In genomic region chr22:27573280-27573711, GRCh38 we compare ENCODE assay signal across 32 cellular contexts.
DNase-seq lines count a peak whose midpoint lies in the region; ATAC-seq and TF ChIP-seq lines count a peak whose summit lies in the region.
"Had no signal": no experiment of that assay in that cellular context is flagged by ENCODE, and none has a peak within 500 bp of the region (broad histone marks: within the 10 kb centered on the region; RNA-seq: fewer than 3 reads in every experiment).

No MANE protein-coding gene starts in this region.

- no peaks in the 10 kb centered on the region for H4K20me1 ChIP-seq in hepatocyte (ENCODE audit: insufficient read depth, poor library complexity, severe bottlenecking)
- H4K20me1 ChIP-seq in neural progenitor cell (ENCODE audit: low read depth) = no peaks in the 10 kb centered on the region

- H3K4me2 ChIP-seq in hepatocyte (peak overlapping the region; percentile 57), neural progenitor cell (peak overlapping the region; percentile 63)

- H3K27ac ChIP-seq in hepatocyte (no peak overlapping the region), neural progenitor cell (no peak overlapping the region)
- H3K27ac ChIP-seq: cardiac muscle cell, testis, vagina had no signal

- H3K36me3 ChIP-seq in ES-I3 (ENCODE audit: insufficient read depth, low read length) (no peaks in the 10 kb centered on the region), hepatocyte (replicated peaks; ENCODE audit: insufficient read depth, low read depth) (no peaks in the 10 kb centered on the region), neural progenitor cell (no peaks in the 10 kb centered on the region)
- H3K36me3 ChIP-seq: cardiac muscle cell, vagina had no signal

- H3K4me1 ChIP-seq in ES-I3 (ENCODE audit: insufficient read depth, low read length) (peaks cover 14% of the 10 kb centered on the region; the same call in 1 of the 2 replicates), hepatocyte (ENCODE audit: insufficient read depth) (no peaks in the 10 kb centered on the region), neural progenitor cell (peaks cover 21% of the 10 kb centered on the region)
- H3K4me1 ChIP-seq: testis had no signal

- no peaks in the 10 kb centered on the region for H3K9me3 ChIP-seq in ES-I3 (ENCODE audit: control insufficient read depth, insufficient read depth, low read length)
- no peaks in the 10 kb centered on the region for H3K9me3 ChIP-seq in hepatocyte (ENCODE audit: low read depth)
- no peaks in the 10 kb centered on the region for H3K9me3 ChIP-seq in neural progenitor cell (ENCODE audit: low read depth)
- H3K9me3 ChIP-seq: testis, vagina had no signal

- H3K27me3 ChIP-seq in hepatocyte (no peaks in the 10 kb centered on the region), neural progenitor cell (no peaks in the 10 kb centered on the region)
- H3K27me3 ChIP-seq: cardiac muscle cell, testis, vagina had no signal

- no peak overlapping the region for H3K4me3 ChIP-seq in hepatocyte
- H3K4me3 ChIP-seq in neural progenitor cell = no peak overlapping the region
- H3K4me3 ChIP-seq: cardiac muscle cell, testis, vagina had no signal

- peak overlapping the region; percentile 69 for H3K27ac Mint-ChIP-seq in neural progenitor cell
- H3K27ac Mint-ChIP-seq: activated B cell treated with CpG ODN at 0.5 μM for 24 hours; activated naive CD8-positive, alpha-beta T cell; CD4-positive, alpha-beta memory T cell; effector memory CD8-positive, alpha-beta T cell; IgD-negative memory B cell; naive B cell; T-helper 1 cell treated with Interleukin-12 subunit alpha and Interleukin-12 subunit beta and Interleukin-4 antibody, amounts not matched to agents 30 μg/mL and 1 μg/mL, for 36 hours had no signal

- peak overlapping the region; percentile 56 for H3K4me3 Mint-ChIP-seq in neural progenitor cell
- H3K4me3 Mint-ChIP-seq: activated B cell treated with CpG ODN at 0.5 μM for 24 hours; activated naive CD8-positive, alpha-beta T cell; CD4-positive, alpha-beta memory T cell; effector memory CD8-positive, alpha-beta T cell; IgD-negative memory B cell; naive B cell; T-helper 1 cell treated with Interleukin-12 subunit alpha and Interleukin-12 subunit beta and Interleukin-4 antibody, amounts not matched to agents 30 μg/mL and 1 μg/mL, for 36 hours had no signal

- H3K36me3 Mint-ChIP-seq in neural progenitor cell = no peaks in the 10 kb centered on the region
- H3K36me3 Mint-ChIP-seq: activated naive CD8-positive, alpha-beta T cell; CD4-positive, alpha-beta memory T cell; IgD-negative memory B cell had no signal

- TF ChIP-seq CTCF in hepatocyte (IDR thresholded peaks at IDR 0.05; ENCODE audit: poor library complexity) (no peak), neural progenitor cell (IDR thresholded peaks at IDR 0.05) (no peak)

- no peaks in the 10 kb centered on the region for H3K9me2 ChIP-seq in hepatocyte (replicated peaks; ENCODE audit: insufficient read depth)

- no peaks in the 10 kb centered on the region for H3K79me2 ChIP-seq in hepatocyte
- no peaks in the 10 kb centered on the region for H3K79me2 ChIP-seq in neural progenitor cell (ENCODE audit: low read depth)

- DNase-seq in NCI-H2227 treated with DMSO at 0.1 percent for 48 hours (lab: John Stamatoyannopoulos, UW) (peak; percentile 81), hepatocyte (ENCODE audit: low spot score) (no peak), neural progenitor cell (ENCODE audit: low spot score) (peak; percentile 19)
- DNase-seq in activated naive CD4-positive, alpha-beta T cell treated with anti-CD3 and anti-CD28 coated beads, Interleukin-2, amount 50 U/mL, for 16 hours = no peak
- DNase-seq: activated B cell treated with CpG ODN at 0.5 μM for 24 hours; activated CD4-positive, alpha-beta T cell treated with anti-CD3 and anti-CD28 coated beads, Interleukin-2, amount 50 U/mL, for 1 hour; activated effector memory CD4-positive, alpha-beta T cell treated with Interleukin-2 at 50 U/mL for 16 hours; activated T-cell treated with anti-CD3 and anti-CD28 coated beads, Interleukin-2, amount 50 U/mL, for 1 hour; CD4-positive, alpha-beta memory T cell; effector memory CD8-positive, alpha-beta T cell; EL; glutamatergic neuron; kidney; midbrain; naive B cell; NCI-H2171; NCI-H510A treated with DMSO at 0.1 percent for 48 hours; small intestine; stimulated activated CD4-positive, alpha-beta T cell treated with anti-CD3 and anti-CD28 coated beads, Interleukin-1b, Interleukin-23, amount 100 ng/mL, for 48 hours; stimulated activated naive CD8-positive, alpha-beta T cell treated with anti-CD3 and anti-CD28 coated beads, Interleukin-15, Interleukin-2, amounts not matched to agents 100 U/mL and 50 U/mL, for 24 hours; testis had no signal

- ATAC-seq in GM21825 (IDR thresholded peaks at IDR 0.05; ENCODE audit: unreplicated experiment) (no peak), HG02642 (IDR thresholded peaks at IDR 0.05; ENCODE audit: poor library complexity, unreplicated experiment) (no peak)
- ATAC-seq in activated CD4-positive, CD25-positive, alpha-beta regulatory T cell treated with anti-CD3 and anti-CD28 coated beads, Interleukin-2, amount 50 U/mL, for 24 hours = no peak
- ATAC-seq: effector memory CD8-positive, alpha-beta T cell; HCT116; SK-N-SH treated with all-trans-retinoic acid at 6 μM for 48 hours; stimulated activated naive CD8-positive, alpha-beta T cell treated with anti-CD3 and anti-CD28 coated beads, Interleukin-15, Interleukin-2, amounts not matched to agents 100 U/mL and 50 U/mL, for 24 hours had no signal

- H3K4me1 Mint-ChIP-seq in neural progenitor cell = peaks cover 89% of the 10 kb centered on the region
- H3K4me1 Mint-ChIP-seq: activated B cell treated with CpG ODN at 0.5 μM for 24 hours; CD4-positive, alpha-beta memory T cell; IgD-negative memory B cell; naive B cell had no signal

- peaks cover 4% of the 10 kb centered on the region for H3K9me3 Mint-ChIP-seq in neural progenitor cell
- H3K9me3 Mint-ChIP-seq: activated B cell treated with CpG ODN at 0.5 μM for 24 hours; T-helper 1 cell treated with Interleukin-12 subunit alpha and Interleukin-12 subunit beta and Interleukin-4 antibody, amounts not matched to agents 30 μg/mL and 1 μg/mL, for 36 hours had no signal

- H2AFZ ChIP-seq in hepatocyte (no peak overlapping the region), neural progenitor cell (replicated peaks) (no peak overlapping the region)

- 26% methylated on average over 15 of the region's 18 CpGs for WGBS in hepatocyte (ENCODE audit: low lambda C conversion rate, missing lambda C conversion rate)

- H3K27me3 Mint-ChIP-seq in neural progenitor cell (ENCODE audit: insufficient read depth, low read depth) = peaks cover 9% of the 10 kb centered on the region

- H3F3A ChIP-seq in neural progenitor cell (ENCODE audit: low read depth) = peaks cover 25% of the 10 kb centered on the region

- H3K9ac ChIP-seq in ES-I3 (ENCODE audit: low read depth, low read length) = peak overlapping the region; percentile 32; the same call in 1 of the 2 replicates
- no peak overlapping the region for H3K9ac ChIP-seq in neural progenitor cell

Comparison
In these comparisons a context has a peak if more than half of its experiments do, and no peak if none do; other contexts are left out.
1. DNase-seq: peak in NCI-H2227 treated with DMSO at 0.1 percent for 48 hours (single experiment) and neural progenitor cell (single experiment); none in hepatocyte (single experiment) and activated naive CD4-positive, alpha-beta T cell treated with anti-CD3 and anti-CD28 coated beads, Interleukin-2, amount 50 U/mL, for 16 hours (single experiment).